Comparison of ENCODE assay signal across 13 cellular contexts in the genomic region with DNA sequence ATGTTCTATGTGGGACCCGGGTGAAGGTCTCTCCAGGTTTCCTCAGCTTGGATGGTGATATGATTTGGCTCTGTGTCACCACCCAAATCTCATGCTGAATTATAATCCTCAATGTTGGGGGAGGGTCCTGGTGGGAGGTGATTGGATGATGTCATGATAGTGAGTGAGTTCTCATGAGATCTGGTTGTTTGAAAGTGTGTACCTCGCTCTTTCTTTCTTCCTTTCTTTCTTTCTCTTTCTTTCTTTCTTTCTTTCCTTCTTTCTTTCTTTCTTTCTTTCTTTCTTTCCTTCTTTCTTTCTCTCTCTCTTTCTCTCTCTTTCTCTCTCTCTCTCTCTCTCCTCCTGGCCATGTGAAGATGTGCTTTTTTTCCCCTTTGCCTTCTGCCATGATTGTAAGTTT. TPM values are rescaled to one million over a fixed set of nuclear protein-coding genes. Genes with fewer than 3 reads are reported as not detected.
"Had no signal": no experiment of that assay in that cellular context is flagged by ENCODE, and none has a peak within 500 bp of the region (broad histone marks: within the 10 kb centered on the region; RNA-seq: fewer than 3 reads in every experiment).

No MANE protein-coding gene starts in this region.

RNA-seq across cellular contexts. Expression of a gene that starts 51.2 kb away (rescaled TPM):
- total RNA-seq: natural killer cell treated with Interleukin-12 subunit alpha and Interleukin-12 subunit beta and Interleukin-15 and Interleukin-18, amount 100 ng/mL, for 72 hours; omental fat pad; osteocyte; pancreas; posterior vena cava; pulmonary artery endothelial cell; right atrium auricular region; smooth muscle cell; spleen; suprapubic skin; transverse colon; upper lobe of right lung; urinary bladder had no signal
- polyA plus RNA-seq: urinary bladder had no signal
